1 cellular context compared by ENCODE assay signal in the genomic region with DNA sequence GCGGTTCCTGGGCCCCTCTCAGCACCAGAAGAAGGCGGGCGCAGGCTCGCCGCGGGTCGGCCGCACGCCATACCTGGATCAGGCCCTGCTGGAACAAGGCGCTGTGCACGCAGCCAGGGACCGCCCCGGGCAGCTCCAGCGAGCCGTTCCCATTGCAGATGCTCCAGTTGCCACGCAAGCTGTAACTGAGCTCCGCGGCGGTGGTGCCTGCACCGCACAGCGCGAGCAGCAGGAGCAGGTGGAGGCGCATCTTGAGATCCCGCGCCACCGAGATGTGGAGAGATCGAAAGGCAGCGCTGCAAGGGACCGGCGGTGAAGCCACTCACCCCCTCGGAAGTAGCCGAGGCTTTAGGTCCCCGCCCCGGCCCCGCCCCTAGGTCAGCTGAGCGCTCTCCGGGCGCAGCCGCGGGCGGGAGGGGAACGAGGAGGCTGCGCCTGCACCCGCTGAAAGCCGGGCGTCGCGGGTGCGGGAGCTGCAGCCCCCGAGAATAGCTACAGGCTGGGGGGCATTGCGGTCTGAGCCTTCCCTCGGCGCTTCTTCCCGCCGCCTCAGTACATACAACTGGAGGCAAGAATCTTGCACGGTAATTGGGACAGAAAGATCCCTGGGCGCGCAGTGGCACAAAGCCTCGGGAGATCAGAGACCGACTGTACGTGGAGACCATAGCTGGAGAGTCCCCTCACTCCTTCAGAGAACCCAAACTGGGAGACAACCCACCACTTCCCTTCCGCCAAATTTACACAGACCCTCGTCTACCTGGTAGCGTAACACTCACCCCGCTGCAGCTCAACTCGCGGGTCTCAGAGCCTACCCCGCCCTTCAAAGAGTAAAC.
TF ChIP-seq lines count a peak whose summit lies in the region.

A gene (minus strand): TSS at position 324 of the 833 bp plus-strand sequence. CDS start 74 bp downstream, at position 250.

TF ChIP-seq in K562, 482 proteins besides CTCF, POLR2A, EP300 and RAD21 (continued from another document and continues in another):
- peak; percentile 70 for TF ChIP-seq HNRNPLL (IDR thresholded peaks at IDR 0.05; ENCODE audit: low read depth, low read length, poor library complexity, severe bottlenecking)
- TF ChIP-seq, protein P1, sequence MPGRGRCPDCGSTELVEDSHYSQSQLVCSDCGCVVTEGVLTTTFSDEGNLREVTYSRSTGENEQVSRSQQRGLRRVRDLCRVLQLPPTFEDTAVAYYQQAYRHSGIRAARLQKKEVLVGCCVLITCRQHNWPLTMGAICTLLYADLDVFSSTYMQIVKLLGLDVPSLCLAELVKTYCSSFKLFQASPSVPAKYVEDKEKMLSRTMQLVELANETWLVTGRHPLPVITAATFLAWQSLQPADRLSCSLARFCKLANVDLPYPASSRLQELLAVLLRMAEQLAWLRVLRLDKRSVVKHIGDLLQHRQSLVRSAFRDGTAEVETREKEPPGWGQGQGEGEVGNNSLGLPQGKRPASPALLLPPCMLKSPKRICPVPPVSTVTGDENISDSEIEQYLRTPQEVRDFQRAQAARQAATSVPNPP (IDR thresholded peaks at IDR 0.05; ENCODE audit: borderline replicate concordance, insufficient read depth, insufficient read length), result no peak
- no peak for TF ChIP-seq HDAC8 (tag; IDR thresholded peaks at IDR 0.05)
- 0 out of 2 replicates have a peak, but pooled peaks have one; percentile 17 for TF ChIP-seq GATA2 (CRISPR knock-in tag; IDR thresholded peaks at IDR 0.05)
- no peak for TF ChIP-seq TAF15 (IDR thresholded peaks at IDR 0.05; ENCODE audit: low read depth, low read length)
- TF ChIP-seq SIN3A (IDR thresholded peaks at IDR 0.05; ENCODE audit: borderline replicate concordance in 2 of 2, control insufficient read depth in 1 of 2, low read depth in 2 of 2, low read length in 2 of 2), result peak in 1 of 2 experiments; percentile 23; a peak in 2 of 4 replicates
- no peak for TF ChIP-seq NFRKB (IDR thresholded peaks at IDR 0.05; ENCODE audit: low read depth)
- TF ChIP-seq, protein P2, sequence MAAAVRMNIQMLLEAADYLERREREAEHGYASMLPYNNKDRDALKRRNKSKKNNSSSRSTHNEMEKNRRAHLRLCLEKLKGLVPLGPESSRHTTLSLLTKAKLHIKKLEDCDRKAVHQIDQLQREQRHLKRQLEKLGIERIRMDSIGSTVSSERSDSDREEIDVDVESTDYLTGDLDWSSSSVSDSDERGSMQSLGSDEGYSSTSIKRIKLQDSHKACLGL (CRISPR knock-in tag; IDR thresholded peaks at IDR 0.05; ENCODE audit: borderline replicate concordance, poor library complexity, severe bottlenecking), result no peak
- TF ChIP-seq NRF1 (conservative IDR thresholded peaks at IDR 0.05 in 1 of 2, IDR thresholded peaks at IDR 0.05 in 1 of 2), result peak; percentile 91 to 92
- TF ChIP-seq, protein P3, sequence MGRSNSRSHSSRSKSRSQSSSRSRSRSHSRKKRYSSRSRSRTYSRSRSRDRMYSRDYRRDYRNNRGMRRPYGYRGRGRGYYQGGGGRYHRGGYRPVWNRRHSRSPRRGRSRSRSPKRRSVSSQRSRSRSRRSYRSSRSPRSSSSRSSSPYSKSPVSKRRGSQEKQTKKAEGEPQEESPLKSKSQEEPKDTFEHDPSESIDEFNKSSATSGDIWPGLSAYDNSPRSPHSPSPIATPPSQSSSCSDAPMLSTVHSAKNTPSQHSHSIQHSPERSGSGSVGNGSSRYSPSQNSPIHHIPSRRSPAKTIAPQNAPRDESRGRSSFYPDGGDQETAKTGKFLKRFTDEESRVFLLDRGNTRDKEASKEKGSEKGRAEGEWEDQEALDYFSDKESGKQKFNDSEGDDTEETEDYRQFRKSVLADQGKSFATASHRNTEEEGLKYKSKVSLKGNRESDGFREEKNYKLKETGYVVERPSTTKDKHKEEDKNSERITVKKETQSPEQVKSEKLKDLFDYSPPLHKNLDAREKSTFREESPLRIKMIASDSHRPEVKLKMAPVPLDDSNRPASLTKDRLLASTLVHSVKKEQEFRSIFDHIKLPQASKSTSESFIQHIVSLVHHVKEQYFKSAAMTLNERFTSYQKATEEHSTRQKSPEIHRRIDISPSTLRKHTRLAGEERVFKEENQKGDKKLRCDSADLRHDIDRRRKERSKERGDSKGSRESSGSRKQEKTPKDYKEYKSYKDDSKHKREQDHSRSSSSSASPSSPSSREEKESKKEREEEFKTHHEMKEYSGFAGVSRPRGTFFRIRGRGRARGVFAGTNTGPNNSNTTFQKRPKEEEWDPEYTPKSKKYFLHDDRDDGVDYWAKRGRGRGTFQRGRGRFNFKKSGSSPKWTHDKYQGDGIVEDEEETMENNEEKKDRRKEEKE (IDR thresholded peaks at IDR 0.05; ENCODE audit: borderline replicate concordance in 1 of 2, control insufficient read depth in 1 of 2, low read depth in 2 of 2, low read length in 1 of 2), result no peak
- TF ChIP-seq TOE1 (IDR thresholded peaks at IDR 0.05; ENCODE audit: borderline replicate concordance), result no peak; the same call in 1 of the 2 replicates
- peak; percentile 85 for TF ChIP-seq TOE1 (CRISPR knock-in tag; IDR thresholded peaks at IDR 0.05; ENCODE audit: borderline replicate concordance, low read depth)
- TF ChIP-seq PTBP1 (IDR thresholded peaks at IDR 0.05; ENCODE audit: low read depth, low read length), result no peak
- TF ChIP-seq EHMT2 (IDR thresholded peaks at IDR 0.05), result no peak
- no peak for TF ChIP-seq YBX1 (IDR thresholded peaks at IDR 0.05)
- TF ChIP-seq ZNF41 (CRISPR knock-in tag; conservative IDR thresholded peaks at IDR 0.05), result no peak
- no peak for TF ChIP-seq SIN3B (IDR thresholded peaks at IDR 0.05; ENCODE audit: low read depth)
- no peak for TF ChIP-seq CC2D1A (IDR thresholded peaks at IDR 0.05)
- TF ChIP-seq CHD2 (IDR thresholded peaks at IDR 0.05; ENCODE audit: low read depth, low read length), result no peak
- no peak for TF ChIP-seq PHF21A (IDR thresholded peaks at IDR 0.05; ENCODE audit: borderline replicate concordance, low read depth)
- TF ChIP-seq, protein P4, sequence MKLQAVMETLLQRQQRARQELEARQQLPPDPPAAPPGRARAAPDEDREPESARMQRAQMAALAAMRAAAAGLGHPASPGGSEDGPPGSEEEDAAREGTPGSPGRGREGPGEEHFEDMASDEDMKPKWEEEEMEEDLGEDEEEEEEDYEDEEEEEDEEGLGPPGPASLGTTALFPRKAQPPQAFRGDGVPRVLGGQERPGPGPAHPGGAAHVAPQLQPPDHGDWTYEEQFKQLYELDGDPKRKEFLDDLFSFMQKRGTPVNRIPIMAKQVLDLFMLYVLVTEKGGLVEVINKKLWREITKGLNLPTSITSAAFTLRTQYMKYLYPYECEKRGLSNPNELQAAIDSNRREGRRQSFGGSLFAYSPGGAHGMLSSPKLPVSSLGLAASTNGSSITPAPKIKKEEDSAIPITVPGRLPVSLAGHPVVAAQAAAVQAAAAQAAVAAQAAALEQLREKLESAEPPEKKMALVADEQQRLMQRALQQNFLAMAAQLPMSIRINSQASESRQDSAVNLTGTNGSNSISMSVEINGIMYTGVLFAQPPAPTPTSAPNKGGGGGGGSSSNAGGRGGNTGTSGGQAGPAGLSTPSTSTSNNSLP (IDR thresholded peaks at IDR 0.05; ENCODE audit: borderline replicate concordance, low read depth, low read length), result no peak
- TF ChIP-seq EP400 (IDR thresholded peaks at IDR 0.05), result peak; percentile 64
- no peak for TF ChIP-seq MIER1 (IDR thresholded peaks at IDR 0.05; ENCODE audit: low read depth)
- TF ChIP-seq ZNF707 (CRISPR knock-in tag; conservative IDR thresholded peaks at IDR 0.05), result no peak
- no peak for TF ChIP-seq POU5F1 (IDR thresholded peaks at IDR 0.05; ENCODE audit: borderline replicate concordance, low read depth, low read length, partially characterized antibody)
- TF ChIP-seq SRSF3 (IDR thresholded peaks at IDR 0.05; ENCODE audit: insufficient read depth, low read length), result no peak
- TF ChIP-seq DMBX1 (CRISPR knock-in tag; IDR thresholded peaks at IDR 0.05; ENCODE audit: borderline replicate concordance), result no peak
- no peak for TF ChIP-seq ZNF23 (CRISPR knock-in tag; IDR thresholded peaks at IDR 0.05)
- no peak for TF ChIP-seq TARDBP (IDR thresholded peaks at IDR 0.05)
- TF ChIP-seq ZNF436 (CRISPR knock-in tag; IDR thresholded peaks at IDR 0.05), result no peak
- TF ChIP-seq, protein P5, sequence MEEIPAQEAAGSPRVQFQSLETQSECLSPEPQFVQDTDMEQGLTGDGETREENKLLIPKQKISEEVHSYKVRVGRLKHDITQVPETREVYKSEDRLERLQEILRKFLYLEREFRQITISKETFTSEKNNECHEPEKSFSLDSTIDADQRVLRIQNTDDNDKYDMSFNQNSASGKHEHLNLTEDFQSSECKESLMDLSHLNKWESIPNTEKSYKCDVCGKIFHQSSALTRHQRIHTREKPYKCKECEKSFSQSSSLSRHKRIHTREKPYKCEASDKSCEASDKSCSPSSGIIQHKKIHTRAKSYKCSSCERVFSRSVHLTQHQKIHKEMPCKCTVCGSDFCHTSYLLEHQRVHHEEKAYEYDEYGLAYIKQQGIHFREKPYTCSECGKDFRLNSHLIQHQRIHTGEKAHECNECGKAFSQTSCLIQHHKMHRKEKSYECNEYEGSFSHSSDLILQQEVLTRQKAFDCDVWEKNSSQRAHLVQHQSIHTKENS (CRISPR knock-in tag; IDR thresholded peaks at IDR 0.05), result no peak
- no peak for TF ChIP-seq BDP1 (IDR thresholded peaks at IDR 0.05; ENCODE audit: insufficient read depth, insufficient read length)
- peak; percentile 52 for TF ChIP-seq POLR2B (IDR thresholded peaks at IDR 0.05; ENCODE audit: low read depth, partially characterized antibody)
- TF ChIP-seq, protein P6, sequence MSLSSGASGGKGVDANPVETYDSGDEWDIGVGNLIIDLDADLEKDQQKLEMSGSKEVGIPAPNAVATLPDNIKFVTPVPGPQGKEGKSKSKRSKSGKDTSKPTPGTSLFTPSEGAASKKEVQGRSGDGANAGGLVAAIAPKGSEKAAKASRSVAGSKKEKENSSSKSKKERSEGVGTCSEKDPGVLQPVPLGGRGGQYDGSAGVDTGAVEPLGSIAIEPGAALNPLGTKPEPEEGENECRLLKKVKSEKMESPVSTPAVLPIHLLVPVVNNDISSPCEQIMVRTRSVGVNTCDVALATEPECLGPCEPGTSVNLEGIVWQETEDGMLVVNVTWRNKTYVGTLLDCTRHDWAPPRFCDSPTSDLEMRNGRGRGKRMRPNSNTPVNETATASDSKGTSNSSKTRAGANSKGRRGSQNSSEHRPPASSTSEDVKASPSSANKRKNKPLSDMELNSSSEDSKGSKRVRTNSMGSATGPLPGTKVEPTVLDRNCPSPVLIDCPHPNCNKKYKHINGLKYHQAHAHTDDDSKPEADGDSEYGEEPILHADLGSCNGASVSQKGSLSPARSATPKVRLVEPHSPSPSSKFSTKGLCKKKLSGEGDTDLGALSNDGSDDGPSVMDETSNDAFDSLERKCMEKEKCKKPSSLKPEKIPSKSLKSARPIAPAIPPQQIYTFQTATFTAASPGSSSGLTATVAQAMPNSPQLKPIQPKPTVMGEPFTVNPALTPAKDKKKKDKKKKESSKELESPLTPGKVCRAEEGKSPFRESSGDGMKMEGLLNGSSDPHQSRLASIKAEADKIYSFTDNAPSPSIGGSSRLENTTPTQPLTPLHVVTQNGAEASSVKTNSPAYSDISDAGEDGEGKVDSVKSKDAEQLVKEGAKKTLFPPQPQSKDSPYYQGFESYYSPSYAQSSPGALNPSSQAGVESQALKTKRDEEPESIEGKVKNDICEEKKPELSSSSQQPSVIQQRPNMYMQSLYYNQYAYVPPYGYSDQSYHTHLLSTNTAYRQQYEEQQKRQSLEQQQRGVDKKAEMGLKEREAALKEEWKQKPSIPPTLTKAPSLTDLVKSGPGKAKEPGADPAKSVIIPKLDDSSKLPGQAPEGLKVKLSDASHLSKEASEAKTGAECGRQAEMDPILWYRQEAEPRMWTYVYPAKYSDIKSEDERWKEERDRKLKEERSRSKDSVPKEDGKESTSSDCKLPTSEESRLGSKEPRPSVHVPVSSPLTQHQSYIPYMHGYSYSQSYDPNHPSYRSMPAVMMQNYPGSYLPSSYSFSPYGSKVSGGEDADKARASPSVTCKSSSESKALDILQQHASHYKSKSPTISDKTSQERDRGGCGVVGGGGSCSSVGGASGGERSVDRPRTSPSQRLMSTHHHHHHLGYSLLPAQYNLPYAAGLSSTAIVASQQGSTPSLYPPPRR (CRISPR knock-in tag; IDR thresholded peaks at IDR 0.05; ENCODE audit: borderline replicate concordance), result peak; percentile 85
- no peak for TF ChIP-seq NFE2 (IDR thresholded peaks at IDR 0.05; ENCODE audit: low read depth)
- no peak for TF ChIP-seq SRSF9 (IDR thresholded peaks at IDR 0.05; ENCODE audit: borderline replicate concordance, low read depth, low read length)
- TF ChIP-seq KHSRP (IDR thresholded peaks at IDR 0.05), result no peak
- TF ChIP-seq, protein P7, sequence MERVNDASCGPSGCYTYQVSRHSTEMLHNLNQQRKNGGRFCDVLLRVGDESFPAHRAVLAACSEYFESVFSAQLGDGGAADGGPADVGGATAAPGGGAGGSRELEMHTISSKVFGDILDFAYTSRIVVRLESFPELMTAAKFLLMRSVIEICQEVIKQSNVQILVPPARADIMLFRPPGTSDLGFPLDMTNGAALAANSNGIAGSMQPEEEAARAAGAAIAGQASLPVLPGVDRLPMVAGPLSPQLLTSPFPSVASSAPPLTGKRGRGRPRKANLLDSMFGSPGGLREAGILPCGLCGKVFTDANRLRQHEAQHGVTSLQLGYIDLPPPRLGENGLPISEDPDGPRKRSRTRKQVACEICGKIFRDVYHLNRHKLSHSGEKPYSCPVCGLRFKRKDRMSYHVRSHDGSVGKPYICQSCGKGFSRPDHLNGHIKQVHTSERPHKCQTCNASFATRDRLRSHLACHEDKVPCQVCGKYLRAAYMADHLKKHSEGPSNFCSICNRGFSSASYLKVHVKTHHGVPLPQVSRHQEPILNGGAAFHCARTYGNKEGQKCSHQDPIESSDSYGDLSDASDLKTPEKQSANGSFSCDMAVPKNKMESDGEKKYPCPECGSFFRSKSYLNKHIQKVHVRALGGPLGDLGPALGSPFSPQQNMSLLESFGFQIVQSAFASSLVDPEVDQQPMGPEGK (CRISPR knock-in tag; IDR thresholded peaks at IDR 0.05; ENCODE audit: borderline replicate concordance), result no peak
- TF ChIP-seq NCOA4 (IDR thresholded peaks at IDR 0.05; ENCODE audit: partially characterized antibody), result no peak
- TF ChIP-seq, protein P8, sequence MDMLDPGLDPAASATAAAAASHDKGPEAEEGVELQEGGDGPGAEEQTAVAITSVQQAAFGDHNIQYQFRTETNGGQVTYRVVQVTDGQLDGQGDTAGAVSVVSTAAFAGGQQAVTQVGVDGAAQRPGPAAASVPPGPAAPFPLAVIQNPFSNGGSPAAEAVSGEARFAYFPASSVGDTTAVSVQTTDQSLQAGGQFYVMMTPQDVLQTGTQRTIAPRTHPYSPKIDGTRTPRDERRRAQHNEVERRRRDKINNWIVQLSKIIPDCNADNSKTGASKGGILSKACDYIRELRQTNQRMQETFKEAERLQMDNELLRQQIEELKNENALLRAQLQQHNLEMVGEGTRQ (CRISPR knock-in tag; IDR thresholded peaks at IDR 0.05), result peak; percentile 82
- no peak for TF ChIP-seq CAMTA2 (CRISPR knock-in tag; conservative IDR thresholded peaks at IDR 0.05)
- no peak for TF ChIP-seq GTF2A2 (tag; IDR thresholded peaks at IDR 0.05)
- TF ChIP-seq KDM1A (IDR thresholded peaks at IDR 0.05), result no peak
- no peak for TF ChIP-seq BMI1 (IDR thresholded peaks at IDR 0.05; ENCODE audit: low read length)
- TF ChIP-seq, protein P9, sequence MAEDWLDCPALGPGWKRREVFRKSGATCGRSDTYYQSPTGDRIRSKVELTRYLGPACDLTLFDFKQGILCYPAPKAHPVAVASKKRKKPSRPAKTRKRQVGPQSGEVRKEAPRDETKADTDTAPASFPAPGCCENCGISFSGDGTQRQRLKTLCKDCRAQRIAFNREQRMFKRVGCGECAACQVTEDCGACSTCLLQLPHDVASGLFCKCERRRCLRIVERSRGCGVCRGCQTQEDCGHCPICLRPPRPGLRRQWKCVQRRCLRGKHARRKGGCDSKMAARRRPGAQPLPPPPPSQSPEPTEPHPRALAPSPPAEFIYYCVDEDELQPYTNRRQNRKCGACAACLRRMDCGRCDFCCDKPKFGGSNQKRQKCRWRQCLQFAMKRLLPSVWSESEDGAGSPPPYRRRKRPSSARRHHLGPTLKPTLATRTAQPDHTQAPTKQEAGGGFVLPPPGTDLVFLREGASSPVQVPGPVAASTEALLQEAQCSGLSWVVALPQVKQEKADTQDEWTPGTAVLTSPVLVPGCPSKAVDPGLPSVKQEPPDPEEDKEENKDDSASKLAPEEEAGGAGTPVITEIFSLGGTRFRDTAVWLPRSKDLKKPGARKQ (CRISPR knock-in tag; IDR thresholded peaks at IDR 0.05), result no peak
